23 cellular contexts compared by ENCODE assay signal in genomic region chr3:10601857-10602230, GRCh38.
DNase-seq lines count a peak whose midpoint lies in the region; ATAC-seq and TF ChIP-seq lines count a peak whose summit lies in the region.
"Had no signal": no experiment of that assay in that cellular context is flagged by ENCODE, and none has a peak within 500 bp of the region (broad histone marks: within the 10 kb centered on the region; RNA-seq: fewer than 3 reads in every experiment).

No MANE protein-coding gene starts in this region.

- H3K36me3 Mint-ChIP-seq in activated naive CD4-positive, alpha-beta T cell treated with anti-CD3 and anti-CD28 coated beads for 36 hours (ENCODE audit: low read depth) = no peaks in the 10 kb centered on the region
- H3K36me3 Mint-ChIP-seq in activated naive CD8-positive, alpha-beta T cell treated with anti-CD3 and anti-CD28 coated beads, Interleukin-2, amount 50 U/mL, for 24 hours (ENCODE audit: low read depth) = no peaks in the 10 kb centered on the region
- H3K36me3 Mint-ChIP-seq: CD4-positive, alpha-beta memory T cell had no signal

- H3K4me3 Mint-ChIP-seq in activated naive CD4-positive, alpha-beta T cell treated with anti-CD3 and anti-CD28 coated beads for 36 hours = no peak overlapping the region
- no peak overlapping the region for H3K4me3 Mint-ChIP-seq in activated naive CD8-positive, alpha-beta T cell treated with anti-CD3 and anti-CD28 coated beads, Interleukin-2, amount 50 U/mL, for 24 hours

- H4K20me1 ChIP-seq in OCI-LY7 (ENCODE audit: insufficient read depth, low read length) = no peaks in the 10 kb centered on the region

- H3K27ac ChIP-seq in OCI-LY7 (ENCODE audit: low read depth, low read length, poor library complexity, severe bottlenecking) (no peak overlapping the region), angular gyrus (ENCODE audit: low read depth, low read length) (peak overlapping the region; percentile 29), dorsolateral prefrontal cortex (peak overlapping the region in 54 of 59 donors; percentile 13 to 88 (median 66)), spleen (no peak overlapping the region)
- H3K27ac ChIP-seq: KMS-11, Peyer's patch had no signal

- H3K9me3 ChIP-seq in OCI-LY7 (ENCODE audit: low read length) (no peaks in the 10 kb centered on the region), spleen (no peaks in the 10 kb centered on the region)
- H3K9me3 ChIP-seq: Peyer's patch had no signal

- no peak for TF ChIP-seq POLR2A in spleen (IDR thresholded peaks at IDR 0.05)

- no peaks in the 10 kb centered on the region for H3K9me2 ChIP-seq in OCI-LY7 (ENCODE audit: insufficient read depth, low read length)

- no peak overlapping the region for H2AFZ ChIP-seq in OCI-LY7 (ENCODE audit: low read length)

- no peaks in the 10 kb centered on the region for H3K79me2 ChIP-seq in OCI-LY7 (ENCODE audit: insufficient read depth, low read depth, low read length)

- DNase-seq in OCI-LY7 (ENCODE audit: low spot score) (no peak), dorsolateral prefrontal cortex (no peak), spleen (peak; percentile 64), NCI-H69 (lab: John Stamatoyannopoulos, UW) (no peak)
- no peak for DNase-seq in activated naive CD4-positive, alpha-beta T cell treated with anti-CD3 and anti-CD28 coated beads for 36 hours
- DNase-seq in activated naive CD8-positive, alpha-beta T cell treated with anti-CD3 and anti-CD28 coated beads, Interleukin-2, amount 50 U/mL, for 24 hours = no peak
- DNase-seq: CD4-positive, alpha-beta memory T cell; COR-L47; DMS53; HCEC 1CT; IMR-90; NCI-H1092 treated with DMSO at 0.1 percent for 48 hours; NCI-H1436 treated with DMSO at 0.1 percent for 48 hours; NCI-H187 treated with DMSO at 0.1 percent for 48 hours; NCI-H2107; NCI-H446; NCI-H524 treated with DMSO at 0.1 percent for 48 hours; OCI-M1; Peyer's patch; SHP77 treated with DMSO at 0.1 percent for 48 hours had no signal

- H3K4me1 Mint-ChIP-seq in activated naive CD4-positive, alpha-beta T cell treated with anti-CD3 and anti-CD28 coated beads for 36 hours (ENCODE audit: low read depth) = peaks cover 35% of the 10 kb centered on the region
- peaks cover 27% of the 10 kb centered on the region for H3K4me1 Mint-ChIP-seq in activated naive CD8-positive, alpha-beta T cell treated with anti-CD3 and anti-CD28 coated beads, Interleukin-2, amount 50 U/mL, for 24 hours

- H3K4me3 ChIP-seq in OCI-LY7 (ENCODE audit: low read depth, low read length, poor library complexity, severe bottlenecking) = no peak overlapping the region
- H3K4me3 ChIP-seq in dorsolateral prefrontal cortex = no peak overlapping the region
- no peak overlapping the region for H3K4me3 ChIP-seq in spleen
- H3K4me3 ChIP-seq: GM12878, Peyer's patch had no signal

- no peaks in the 10 kb centered on the region for H3K27me3 ChIP-seq in dorsolateral prefrontal cortex
- peaks cover 0 to 27% (median 0%) of the 10 kb centered on the region in 7 donors for H3K27me3 ChIP-seq in spleen (replicated peaks in 1 of 7)
- H3K27me3 ChIP-seq: Peyer's patch had no signal

- POLR2A ChIA-PET in OCI-LY7 (lab: Charles Lee) = no interaction called here

- TF ChIP-seq CTCF in OCI-LY7 (conservative IDR thresholded peaks at IDR 0.05; ENCODE audit: low read length) = no peak
- TF ChIP-seq CTCF in dorsolateral prefrontal cortex (IDR thresholded peaks at IDR 0.05 in 54 of 56, conservative IDR thresholded peaks at IDR 0.05 in 2 of 56; ENCODE audit: low read depth in 1 of 56, partially characterized antibody in 56 of 56) = no peak
- TF ChIP-seq CTCF in spleen (IDR thresholded peaks at IDR 0.05 in 8 of 11, conservative IDR thresholded peaks at IDR 0.05 in 3 of 11) = no peak

- CTCF ChIA-PET in OCI-LY7 (lab: Charles Lee; ENCODE audit: unreplicated experiment) = no interaction called here
- CTCF ChIA-PET in activated naive CD4-positive, alpha-beta T cell treated with anti-CD3 and anti-CD28 coated beads for 36 hours (lab: Charles Lee) = no interaction called here

- H3K4me1 ChIP-seq in OCI-LY7 (ENCODE audit: insufficient read depth, low read length, poor library complexity, severe bottlenecking) (peaks cover 31% of the 10 kb centered on the region), spleen (peaks cover 0 to 15% (median 3%) of the 10 kb centered on the region in 6 donors)
- H3K4me1 ChIP-seq: Peyer's patch had no signal

- H3K9me3 Mint-ChIP-seq in activated naive CD4-positive, alpha-beta T cell treated with anti-CD3 and anti-CD28 coated beads for 36 hours = no peaks in the 10 kb centered on the region
- no peaks in the 10 kb centered on the region for H3K9me3 Mint-ChIP-seq in activated naive CD8-positive, alpha-beta T cell treated with anti-CD3 and anti-CD28 coated beads, Interleukin-2, amount 50 U/mL, for 24 hours
- H3K9me3 Mint-ChIP-seq: CD4-positive, alpha-beta memory T cell had no signal

- ATAC-seq in activated naive CD8-positive, alpha-beta T cell treated with anti-CD3 and anti-CD28 coated beads, Interleukin-2, amount 50 U/mL, for 24 hours = no peak
- ATAC-seq: GM12878 had no signal

- peaks cover 25% of the 10 kb centered on the region for H3K27me3 Mint-ChIP-seq in activated naive CD4-positive, alpha-beta T cell treated with anti-CD3 and anti-CD28 coated beads for 36 hours (ENCODE audit: low read depth)
- peaks cover 33% of the 10 kb centered on the region for H3K27me3 Mint-ChIP-seq in activated naive CD8-positive, alpha-beta T cell treated with anti-CD3 and anti-CD28 coated beads, Interleukin-2, amount 50 U/mL, for 24 hours

- peak overlapping the region; percentile 76 for H3K4me2 ChIP-seq in OCI-LY7 (ENCODE audit: low read length)
- H3K4me2 ChIP-seq: KMS-11 had no signal

- BruUV-seq in OCI-LY7 (replicated peaks; lab: Mats Ljungman, UMichigan) = no TSS peak

- H3K27ac Mint-ChIP-seq in activated naive CD4-positive, alpha-beta T cell treated with anti-CD3 and anti-CD28 coated beads for 36 hours = no peak overlapping the region
- no peak overlapping the region for H3K27ac Mint-ChIP-seq in activated naive CD8-positive, alpha-beta T cell treated with anti-CD3 and anti-CD28 coated beads, Interleukin-2, amount 50 U/mL, for 24 hours

- 48 to 66% (median 58%) methylated on average over 5 of the region's 5 CpGs for WGBS in spleen, 5 donors

- H3K36me3 ChIP-seq in OCI-LY7 (ENCODE audit: insufficient read depth, low read length) = no peaks in the 10 kb centered on the region
- H3K36me3 ChIP-seq in spleen = no peaks in the 10 kb centered on the region
- H3K36me3 ChIP-seq: Peyer's patch had no signal

- intact Hi-C loops in OCI-LY7 (cut with micrococcal nuclease; ENCODE audit: unreplicated experiment) (no loop called here), dorsolateral prefrontal cortex (cut with DNase I) (no loop called here), spleen (cut with DNase I; ENCODE audit: low total_unique reads) (no loop called here)
- intact Hi-C loops in activated naive CD4-positive, alpha-beta T cell treated with anti-CD3 and anti-CD28 coated beads for 36 hours (cut with micrococcal nuclease) = loop anchor here (2.0 to 5.0 kb wide), 2 partner anchors 165 to 235 kb away; no protein-coding TSS in a partner anchor

Comparison
In these comparisons a context has a peak if more than half of its experiments do, and no peak if none do; other contexts are left out.
1. H3K27ac ChIP-seq: peak in angular gyrus (single experiment) and dorsolateral prefrontal cortex (54 of 59); none in OCI-LY7 (single experiment) and spleen (0 of 8).